Comparison of ENCODE assay signal across 8 cellular contexts in the genomic region with DNA sequence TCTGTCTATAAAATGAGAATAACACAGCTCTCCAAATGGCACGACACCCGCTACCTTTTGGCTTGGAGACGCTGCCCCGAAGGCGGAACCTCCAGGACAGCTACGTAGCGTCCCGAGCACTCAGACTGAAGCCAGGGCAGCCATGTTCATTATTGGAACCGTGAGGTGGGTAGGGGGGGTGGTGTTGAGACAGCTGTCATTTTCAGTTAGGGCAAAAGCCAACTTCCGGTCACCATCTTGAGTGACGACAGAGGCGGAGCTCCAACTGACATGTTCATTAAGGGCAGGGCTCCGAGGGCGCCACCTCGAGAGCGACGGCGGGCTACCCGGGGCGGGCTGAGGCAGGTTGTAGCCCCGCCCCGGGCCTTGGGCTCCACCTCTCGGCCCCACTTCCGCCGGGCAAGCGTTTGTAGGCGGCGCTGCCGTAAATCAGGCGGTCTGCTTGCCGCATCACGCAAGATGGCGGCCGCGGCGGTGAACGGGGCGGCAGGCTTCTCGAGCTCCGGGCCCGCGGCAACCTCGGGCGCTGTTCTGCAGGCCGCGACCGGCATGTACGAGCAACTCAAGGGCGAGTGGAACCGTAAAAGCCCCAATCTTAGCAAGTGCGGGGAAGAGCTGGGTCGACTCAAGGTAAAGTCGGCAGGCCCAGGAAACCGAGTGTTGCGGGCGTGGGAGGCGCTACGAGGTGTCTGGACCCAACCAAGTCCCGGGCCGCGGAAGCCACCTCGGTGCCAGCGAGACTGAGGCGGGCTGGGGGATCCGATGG. TPM values are rescaled to one million over a fixed set of nuclear protein-coding genes. Genes with fewer than 3 reads are reported as not detected.
A peak's percentile ranks its signal among the peaks of the same experiment; 100 is the strongest.
DNase-seq lines count a peak whose midpoint lies in the region; ATAC-seq and TF ChIP-seq lines count a peak whose summit lies in the region.

A gene (plus strand): TSS at position 240 of the 766 bp plus-strand sequence. CDS start 31 bp downstream, at position 271.

- H3K36me3 Mint-ChIP-seq in activated T-helper 17 cell treated with anti-CD3 and anti-CD28 coated beads, Interleukin-2, amount 50 U/mL, for 72 hours (ENCODE audit: low read depth), result peaks cover 51% of the 10 kb centered on the region
- H3K36me3 Mint-ChIP-seq in naive thymus-derived CD4-positive, alpha-beta T cell, result peaks cover 3 to 24% (median 18%) of the 10 kb centered on the region in 5 donors
- H3K36me3 Mint-ChIP-seq in stimulated activated naive B cell treated with anti-CD40 and anti-IgM and Interleukin-4, amounts not matched to agents 10 μg/mL and 1 μg/mL and 100 μg/mL, for 72 hours, result peaks cover 22 to 27% of the 10 kb centered on the region in 2 donors

- H3K27me3 ChIP-seq in fibroblast of lung (ENCODE audit: control insufficient read depth, insufficient read depth, low read length), result peaks cover 6% of the 10 kb centered on the region
- H3K27me3 ChIP-seq in naive thymus-derived CD4-positive, alpha-beta T cell (ENCODE audit: control insufficient read depth in 2 of 2, insufficient read depth in 2 of 2, low read length in 2 of 2), result peaks cover 0 to 4% of the 10 kb centered on the region in 2 donors

- peak; percentile 98 for ATAC-seq in activated T-helper 17 cell treated with anti-CD3 and anti-CD28 coated beads, Interleukin-2, amount 50 U/mL, for 72 hours (replicated peaks)
- ATAC-seq in naive thymus-derived CD4-positive, alpha-beta T cell, result peak; percentile 99
- peak; percentile 96 to 98 for ATAC-seq in stimulated activated naive B cell treated with anti-CD40 and anti-IgM and Interleukin-4, amounts not matched to agents 10 μg/mL and 1 μg/mL and 100 μg/mL, for 72 hours (replicated peaks)

- no peak for TF ChIP-seq CTCF in LNCaP clone FGC (IDR thresholded peaks at IDR 0.05; ENCODE audit: control insufficient read depth, extremely low read depth, insufficient read depth)
- TF ChIP-seq CTCF in RWPE1 (conservative IDR thresholded peaks at IDR 0.05; ENCODE audit: low read depth), result no peak
- TF ChIP-seq CTCF in fibroblast of lung (conservative IDR thresholded peaks at IDR 0.05 in 1 of 2, IDR thresholded peaks at IDR 0.05 in 1 of 2; ENCODE audit: low read depth in 1 of 2, low read length in 2 of 2), result peak in 1 of 2 donors; percentile 4

- intact Hi-C loops in naive thymus-derived CD4-positive, alpha-beta T cell (cut with micrococcal nuclease), result loop anchor here (1.0 to 2.0 kb wide), 17 partner anchors 12 to 1202 kb away; a partner anchor contains a TSS

- DNase-seq in ELF-1 (ENCODE audit: low read depth, low spot score), result peak; percentile 100
- peak; percentile 97 for DNase-seq in GOT3 (lab: John Stamatoyannopoulos, UW)
- peak; percentile 100 for DNase-seq in LNCaP clone FGC (ENCODE audit: low read depth)
- DNase-seq in RWPE1 (ENCODE audit: low spot score), result peak; percentile 97
- peak; percentile 97 to 98 for DNase-seq in fibroblast of lung (ENCODE audit: low read depth in 2 of 2)
- peak; percentile 95 to 99 (median 99) for DNase-seq in naive thymus-derived CD4-positive, alpha-beta T cell
- DNase-seq in stimulated activated naive B cell treated with anti-CD40 and anti-IgM and Interleukin-4, amounts not matched to agents 10 μg/mL and 1 μg/mL and 100 μg/mL, for 72 hours, result peak; percentile 99

- peak within 1 kb of the TSS; percentile 100 for H3K27ac Mint-ChIP-seq in activated T-helper 17 cell treated with anti-CD3 and anti-CD28 coated beads, Interleukin-2, amount 50 U/mL, for 72 hours
- H3K27ac Mint-ChIP-seq in naive thymus-derived CD4-positive, alpha-beta T cell, result peak within 1 kb of the TSS; percentile 90 to 99 (median 98)
- peak within 1 kb of the TSS; percentile 100 for H3K27ac Mint-ChIP-seq in stimulated activated naive B cell treated with anti-CD40 and anti-IgM and Interleukin-4, amounts not matched to agents 10 μg/mL and 1 μg/mL and 100 μg/mL, for 72 hours

- peaks cover 10% of the 10 kb centered on the region for H3K36me3 ChIP-seq in fibroblast of lung (ENCODE audit: control insufficient read depth, insufficient read depth, low read length)
- peaks cover 5 to 30% (median 11%) of the 10 kb centered on the region in 3 experiments for H3K36me3 ChIP-seq in naive thymus-derived CD4-positive, alpha-beta T cell (ENCODE audit: control insufficient read depth in 2 of 3, insufficient read depth in 3 of 3, low read length in 3 of 3)

- no peaks in the 10 kb centered on the region for H3K9me3 Mint-ChIP-seq in activated T-helper 17 cell treated with anti-CD3 and anti-CD28 coated beads, Interleukin-2, amount 50 U/mL, for 72 hours
- H3K9me3 Mint-ChIP-seq in naive thymus-derived CD4-positive, alpha-beta T cell, result peaks cover 0 to under 1% (median 0%) of the 10 kb centered on the region in 11 donors
- H3K9me3 Mint-ChIP-seq in stimulated activated naive B cell treated with anti-CD40 and anti-IgM and Interleukin-4, amounts not matched to agents 10 μg/mL and 1 μg/mL and 100 μg/mL, for 72 hours, result no peaks in the 10 kb centered on the region

- peak within 1 kb of the TSS; percentile 99 for H3K4me3 ChIP-seq in LNCaP clone FGC (ENCODE audit: low read depth, low read length)
- H3K4me3 ChIP-seq in fibroblast of lung (replicated peaks in 1 of 4; ENCODE audit: control extremely low read depth in 1 of 4, insufficient read depth in 1 of 4, low read depth in 3 of 4, low read length in 4 of 4), result peak within 1 kb of the TSS; percentile 78 to 94 (median 87)
- H3K4me3 ChIP-seq in naive thymus-derived CD4-positive, alpha-beta T cell (ENCODE audit: low read length), result peak within 1 kb of the TSS; percentile 96

- H4K20me1 ChIP-seq in fibroblast of lung (ENCODE audit: control insufficient read depth, extremely low read depth, insufficient read depth, low read length), result no peaks in the 10 kb centered on the region

- peak within 1 kb of the TSS; percentile 89 for H3K4me2 ChIP-seq in fibroblast of lung (ENCODE audit: extremely low read depth, insufficient read depth, low read length)

- peak within 1 kb of the TSS; percentile 96 for H2AFZ ChIP-seq in fibroblast of lung (ENCODE audit: low read length)

- H3K4me1 ChIP-seq in fibroblast of lung (ENCODE audit: control insufficient read depth, extremely low read depth, insufficient read depth, low read length), result peaks cover 7% of the 10 kb centered on the region
- peaks cover 17 to 19% of the 10 kb centered on the region in 2 donors for H3K4me1 ChIP-seq in naive thymus-derived CD4-positive, alpha-beta T cell (ENCODE audit: control insufficient read depth in 2 of 2, insufficient read depth in 2 of 2, low read length in 2 of 2)

- CTCF ChIA-PET in RWPE1 (lab: Yijun Ruan, JAX), result interaction anchor here (0.7 kb wide), 1 partner anchor 116 kb away, joined by 4 read pairs; no protein-coding TSS in a partner anchor
- CTCF ChIA-PET in naive thymus-derived CD4-positive, alpha-beta T cell (lab: Charles Lee), result interaction anchor here (0.6 to 1.5 kb wide), 16 partner anchors 11 to 473 kb away, joined by 3 to 12 read pairs (median 3); a partner anchor contains a TSS

- H3K4me3 Mint-ChIP-seq in activated T-helper 17 cell treated with anti-CD3 and anti-CD28 coated beads, Interleukin-2, amount 50 U/mL, for 72 hours, result peak within 1 kb of the TSS; percentile 100
- H3K4me3 Mint-ChIP-seq in naive thymus-derived CD4-positive, alpha-beta T cell, result peak within 1 kb of the TSS; percentile 96 to 100 (median 98)
- H3K4me3 Mint-ChIP-seq in stimulated activated naive B cell treated with anti-CD40 and anti-IgM and Interleukin-4, amounts not matched to agents 10 μg/mL and 1 μg/mL and 100 μg/mL, for 72 hours, result peak within 1 kb of the TSS; percentile 94 to 98

- peak within 1 kb of the TSS; percentile 83 for H3K9ac ChIP-seq in fibroblast of lung (ENCODE audit: insufficient read depth, low read length)

- peaks cover 34% of the 10 kb centered on the region for H3K79me2 ChIP-seq in fibroblast of lung (ENCODE audit: control insufficient read depth, insufficient read depth, low read length)

- POLR2A ChIA-PET in RWPE1 (lab: Yijun Ruan, JAX; ENCODE audit: low non-redundant PET), result interaction anchor here (0.6 to 1.9 kb wide), 3 partner anchors 13 to 86 kb away, joined by 3 to 14 read pairs (median 3); a partner anchor contains a TSS
- POLR2A ChIA-PET in naive thymus-derived CD4-positive, alpha-beta T cell (lab: Charles Lee), result interaction anchor here (0.6 to 3.6 kb wide), 30 partner anchors 8 to 1071 kb away, joined by 3 to 40 read pairs (median 5); a partner anchor contains a TSS

- H3K9me3 ChIP-seq in fibroblast of lung (ENCODE audit: control insufficient read depth, insufficient read depth, low read depth, low read length), result no peaks in the 10 kb centered on the region
- H3K9me3 ChIP-seq in naive thymus-derived CD4-positive, alpha-beta T cell (ENCODE audit: control insufficient read depth in 2 of 3, low read length in 3 of 3), result no peaks in the 10 kb centered on the region

- peaks cover 17% of the 10 kb centered on the region for H3K4me1 Mint-ChIP-seq in activated T-helper 17 cell treated with anti-CD3 and anti-CD28 coated beads, Interleukin-2, amount 50 U/mL, for 72 hours
- peaks cover 17 to 31% (median 29%) of the 10 kb centered on the region in 7 donors for H3K4me1 Mint-ChIP-seq in naive thymus-derived CD4-positive, alpha-beta T cell
- H3K4me1 Mint-ChIP-seq in stimulated activated naive B cell treated with anti-CD40 and anti-IgM and Interleukin-4, amounts not matched to agents 10 μg/mL and 1 μg/mL and 100 μg/mL, for 72 hours, result peaks cover 18 to 33% of the 10 kb centered on the region in 2 donors

- H3K27ac ChIP-seq in RWPE1, result peak within 1 kb of the TSS; percentile 88
- peak within 1 kb of the TSS; percentile 90 for H3K27ac ChIP-seq in fibroblast of lung (ENCODE audit: insufficient read depth, low read length)
- peak within 1 kb of the TSS; percentile 93 for H3K27ac ChIP-seq in naive thymus-derived CD4-positive, alpha-beta T cell (ENCODE audit: low read depth, low read length)

- peaks cover 2% of the 10 kb centered on the region for H3K27me3 Mint-ChIP-seq in activated T-helper 17 cell treated with anti-CD3 and anti-CD28 coated beads, Interleukin-2, amount 50 U/mL, for 72 hours
- H3K27me3 Mint-ChIP-seq in naive thymus-derived CD4-positive, alpha-beta T cell, result peaks cover 0 to 8% (median 3%) of the 10 kb centered on the region in 5 donors
- H3K27me3 Mint-ChIP-seq in stimulated activated naive B cell treated with anti-CD40 and anti-IgM and Interleukin-4, amounts not matched to agents 10 μg/mL and 1 μg/mL and 100 μg/mL, for 72 hours, result peaks cover 10 to 11% of the 10 kb centered on the region in 2 donors

RNA-seq across cellular contexts. Expression of the gene that starts here (rescaled TPM):
- 100 to 1,000 TPM; 166 to 242 TPM for total RNA-seq in activated T-helper 17 cell treated with anti-CD3 and anti-CD28 coated beads, Interleukin-2, amount 50 U/mL, for 72 hours
- total RNA-seq in fibroblast of lung, result 190 and 217 TPM in 2 replicates
- polyA plus RNA-seq in fibroblast of lung, result 287 and 366 TPM in 2 replicates
- 221 and 297 TPM in 2 replicates for polyA plus RNA-seq in fibroblast of lung (2012)
- 338 and 417 TPM in 2 replicates for polyA minus RNA-seq in fibroblast of lung (ENCODE audit: low replicate concordance)
- total RNA-seq in naive thymus-derived CD4-positive, alpha-beta T cell, result 100 to 1,000 TPM in 1 of 5 experiments, 10 to 100 TPM in 4; 68.4 to 181 (median 75.8) TPM
- 100 to 1,000 TPM; 141 to 144 TPM for polyA plus RNA-seq in naive thymus-derived CD4-positive, alpha-beta T cell

Comparison
In these comparisons a context has a peak if more than half of its experiments do, and no peak if none do; other contexts are left out.
1. Peak in every context shown above with its lines: DNase-seq, ATAC-seq, H3K4me3 ChIP-seq and H3K27ac ChIP-seq.